ENCODE assay signal across 5 cellular contexts in genomic region chr15:74353992-74354391, GRCh38. TPM values are rescaled to one million over a fixed set of nuclear protein-coding genes. Genes with fewer than 3 reads are reported as not detected.
"Had no signal": no experiment of that assay in that cellular context is flagged by ENCODE, and none has a peak within 500 bp of the region (broad histone marks: within the 10 kb centered on the region; RNA-seq: fewer than 3 reads in every experiment).

No MANE protein-coding gene starts in this region.

RNA-seq across cellular contexts. Expression of gene CYP11A1, which starts 13.5 kb away (rescaled TPM):
- total RNA-seq: dermis blood vessel endothelial cell, glomerular endothelial cell, lung microvascular endothelial cell had no signal
- polyA plus RNA-seq: keratinocyte; naive thymus-derived CD4-positive, alpha-beta T cell had no signal
